ENCODE assay signal across 14 cellular contexts in genomic region chr4:170687751-170688150, GRCh38.
A peak's percentile ranks its signal among the peaks of the same experiment; 100 is the strongest.
DNase-seq lines count a peak whose midpoint lies in the region; TF ChIP-seq lines count a peak whose summit lies in the region.
"Had no signal": no experiment of that assay in that cellular context is flagged by ENCODE, and none has a peak within 500 bp of the region (broad histone marks: within the 10 kb centered on the region; RNA-seq: fewer than 3 reads in every experiment).

No MANE protein-coding gene starts in this region.

- no peak overlapping the region for H2BK120ac ChIP-seq in H9 (ENCODE audit: low read depth, low read length, poor library complexity, severe bottlenecking)
- no peak overlapping the region for H2BK120ac ChIP-seq in trophoblast cell (ENCODE audit: insufficient read depth, low read length, poor library complexity)

- H3K27ac ChIP-seq in H9 (ENCODE audit: insufficient read length, low read depth, low read length), result no peak overlapping the region
- no peak overlapping the region for H3K27ac ChIP-seq in trophoblast cell (ENCODE audit: low read depth, low read length)
- H3K27ac ChIP-seq: BLaER1 treated with 17β-estradiol and CSF1 and Interleukin-3, amounts not matched to agents 10 nM and 100 nM had no signal

- no peaks in the 10 kb centered on the region for H3K79me1 ChIP-seq in H9 (ENCODE audit: insufficient read depth, low read depth, low read length, poor library complexity, severe bottlenecking)
- no peaks in the 10 kb centered on the region for H3K79me1 ChIP-seq in trophoblast cell (ENCODE audit: low read length)

- peaks cover 15 to 17% of the 10 kb centered on the region in 2 experiments for H3K4me1 Mint-ChIP-seq in H9
- H3K4me1 Mint-ChIP-seq: B cell had no signal

- H3K4me3 Mint-ChIP-seq in H9, result no peak overlapping the region
- H3K4me3 Mint-ChIP-seq: B cell; CD8-positive, alpha-beta T cell had no signal

- no peaks in the 10 kb centered on the region for H3K23me2 ChIP-seq in H9 (ENCODE audit: insufficient read length, low read depth, low read length, poor library complexity, severe bottlenecking)

- H3K79me2 ChIP-seq in H9 (ENCODE audit: insufficient read depth, low read length), result no peaks in the 10 kb centered on the region
- H3K79me2 ChIP-seq in trophoblast cell (ENCODE audit: control insufficient read depth, insufficient read depth, low read length, poor library complexity), result no peaks in the 10 kb centered on the region

- H3K23ac ChIP-seq in H9 (ENCODE audit: insufficient read length, low read depth, low read length) (no peak overlapping the region), trophoblast cell (ENCODE audit: low read length) (no peak overlapping the region)

- H3K14ac ChIP-seq in H9 (ENCODE audit: insufficient read depth, low read length) (no peak overlapping the region), trophoblast cell (ENCODE audit: low read length) (no peak overlapping the region)

- no peak overlapping the region for H2BK20ac ChIP-seq in H9 (ENCODE audit: low read depth, low read length, poor library complexity, severe bottlenecking)

- H2AFZ ChIP-seq in H9 (ENCODE audit: low read length), result no peak overlapping the region
- H2AFZ ChIP-seq in trophoblast cell (ENCODE audit: insufficient read depth, low read length, poor library complexity), result no peak overlapping the region

- H3K27me3 ChIP-seq in H9 (ENCODE audit: insufficient read depth, low read length) (no peaks in the 10 kb centered on the region), trophoblast cell (ENCODE audit: insufficient read depth, low read length) (no peaks in the 10 kb centered on the region)
- H3K27me3 ChIP-seq: BLaER1 treated with 17β-estradiol and CSF1 and Interleukin-3, amounts not matched to agents 10 nM and 100 nM had no signal

- H4K8ac ChIP-seq in H9 (replicated peaks; ENCODE audit: insufficient read length, low read depth, low read length), result no peak overlapping the region
- H4K8ac ChIP-seq in trophoblast cell (ENCODE audit: low read depth, low read length), result no peak overlapping the region

- peaks cover 0 to 11% (median 7%) of the 10 kb centered on the region in 3 experiments; a peak in 5 of 7 replicates for H3K36me3 Mint-ChIP-seq in H9 (ENCODE audit: insufficient read depth in 1 of 3, low read depth in 3 of 3)
- H3K36me3 Mint-ChIP-seq: CD8-positive, alpha-beta T cell had no signal

- H3K18ac ChIP-seq in H9 (ENCODE audit: insufficient read length, low read depth, low read length) (no peak overlapping the region), trophoblast cell (ENCODE audit: low read length) (no peak overlapping the region)

- peaks cover 6 to 11% of the 10 kb centered on the region in 2 experiments for H3K9me3 Mint-ChIP-seq in H9

- H3K36me3 ChIP-seq in trophoblast cell (ENCODE audit: control insufficient read depth in 1 of 2, insufficient read depth in 2 of 2, low read length in 2 of 2), result no peaks in the 10 kb centered on the region
- H3K36me3 ChIP-seq: BLaER1 treated with 17β-estradiol and CSF1 and Interleukin-3, amounts not matched to agents 10 nM and 100 nM had no signal

- H3K9ac ChIP-seq in H9 (ENCODE audit: extremely low read depth, insufficient read length, low read length), result no peak overlapping the region
- no peak overlapping the region for H3K9ac ChIP-seq in trophoblast cell (ENCODE audit: low read length)
- H3K9ac ChIP-seq: BLaER1 treated with 17β-estradiol and CSF1 and Interleukin-3, amounts not matched to agents 10 nM and 100 nM had no signal

- no peak overlapping the region for H3K4ac ChIP-seq in H9 (ENCODE audit: low read depth, low read length)
- no peak overlapping the region for H3K4ac ChIP-seq in trophoblast cell (ENCODE audit: low read depth, low read length)

- H4K20me1 ChIP-seq in H9 (ENCODE audit: control insufficient read depth, insufficient read depth, insufficient read length), result no peaks in the 10 kb centered on the region
- H4K20me1 ChIP-seq: BLaER1 treated with 17β-estradiol and CSF1 and Interleukin-3, amounts not matched to agents 10 nM and 100 nM had no signal

- peak overlapping the region in 1 of 3 experiments; percentile 21; a peak in 1 of 7 replicates for H3K27ac Mint-ChIP-seq in H9
- H3K27ac Mint-ChIP-seq: B cell; CD8-positive, alpha-beta T cell had no signal

- no peak overlapping the region for H4K91ac ChIP-seq in H9 (ENCODE audit: insufficient read length, low read depth, low read length)
- no peak overlapping the region for H4K91ac ChIP-seq in trophoblast cell (ENCODE audit: low read depth, low read length)

- H3K4me2 ChIP-seq in H9 (ENCODE audit: insufficient read depth, insufficient read length, low read length) (no peak overlapping the region), trophoblast cell (ENCODE audit: low read length) (no peak overlapping the region)
- H3K4me2 ChIP-seq: BLaER1 treated with 17β-estradiol and CSF1 and Interleukin-3, amounts not matched to agents 10 nM and 100 nM had no signal

- DNase-seq in ELF-1 (ENCODE audit: low read depth, low spot score) (peak; percentile 18), H9 (peak; percentile 42), SK-MEL-5 (ENCODE audit: low read depth, low spot score) (peak; percentile 10), trophoblast cell (no peak), NCI-H748 (lab: John Stamatoyannopoulos, UW; ENCODE audit: unreplicated experiment) (no peak), NCI-H774 (lab: John Stamatoyannopoulos, UW) (no peak)
- DNase-seq: Calu3; CD8-positive, alpha-beta T cell; GDM1; GOT3; H7; IMR-90 had no signal

- H3K56ac ChIP-seq in H9 (ENCODE audit: insufficient read length, low read depth, low read length), result no peak overlapping the region

- in situ Hi-C loops in SK-MEL-5 (cut with HindIII; ENCODE audit: low pct_unique_long_range_greater_than_20kb, low sequenced_read_pairs), result no loop called here

- H2BK5ac ChIP-seq in H9 (ENCODE audit: insufficient read length, low read length) (no peak overlapping the region), trophoblast cell (ENCODE audit: low read depth, low read length, poor library complexity) (no peak overlapping the region)

- H2BK12ac ChIP-seq in H9 (ENCODE audit: insufficient read length, low read depth, low read length), result no peak overlapping the region
- no peak overlapping the region for H2BK12ac ChIP-seq in trophoblast cell (ENCODE audit: low read length)

- H4K12ac ChIP-seq in trophoblast cell (ENCODE audit: low read depth, low read length), result no peak overlapping the region

- H3T11ph ChIP-seq in H9 (ENCODE audit: low read length), result no peak overlapping the region

- H2BK15ac ChIP-seq in H9 (ENCODE audit: low read depth, low read length), result no peak overlapping the region

- no peak overlapping the region for H4K5ac ChIP-seq in H9 (ENCODE audit: insufficient read length, low read depth, low read length)

- H2AK5ac ChIP-seq in H9 (ENCODE audit: insufficient read length, low read length), result no peak overlapping the region
- H2AK5ac ChIP-seq in trophoblast cell (ENCODE audit: low read length), result no peak overlapping the region

- no peaks in the 10 kb centered on the region for H3K27me3 Mint-ChIP-seq in H9 (ENCODE audit: low read depth)
- H3K27me3 Mint-ChIP-seq: B cell had no signal

- no peaks in the 10 kb centered on the region for H3K9me3 ChIP-seq in H9 (ENCODE audit: control insufficient read depth, low read depth, low read length)
- peaks cover 2% of the 10 kb centered on the region for H3K9me3 ChIP-seq in trophoblast cell (ENCODE audit: insufficient read depth, low read depth, low read length)
- H3K9me3 ChIP-seq: BLaER1 treated with 17β-estradiol and CSF1 and Interleukin-3, amounts not matched to agents 10 nM and 100 nM had no signal

- H3K4me1 ChIP-seq in H9 (ENCODE audit: insufficient read depth, low read length) (no peaks in the 10 kb centered on the region), trophoblast cell (ENCODE audit: control insufficient read depth in 1 of 2, insufficient read depth in 2 of 2, low read length in 2 of 2) (no peaks in the 10 kb centered on the region)
- H3K4me1 ChIP-seq: BLaER1 treated with 17β-estradiol and CSF1 and Interleukin-3, amounts not matched to agents 10 nM and 100 nM had no signal

- peak; percentile 32; the same call in 2 of the 3 replicates for TF ChIP-seq CTCF in H9 (conservative IDR thresholded peaks at IDR 0.05)

- no CpG with 5 or more reads among the region's 6 CpGs for WGBS in H9 (ENCODE audit: extremely low coverage, insufficient read length, low lambda C conversion rate)
- no CpG with 5 or more reads among the region's 6 CpGs for WGBS in trophoblast cell (ENCODE audit: extremely low coverage, insufficient coverage, insufficient read length)

- H3K4me3 ChIP-seq in trophoblast cell (ENCODE audit: low read depth, low read length), result peak overlapping the region; percentile 6
- H3K4me3 ChIP-seq: BLaER1 treated with 17β-estradiol and CSF1 and Interleukin-3, amounts not matched to agents 10 nM and 100 nM had no signal

Comparison
In these comparisons a context has a peak if more than half of its experiments do, and no peak if none do; other contexts are left out.
1. DNase-seq: peak in ELF-1 (single experiment), H9 (single experiment) and SK-MEL-5 (single experiment); none in trophoblast cell (0 of 2), NCI-H748 (single experiment) and NCI-H774 (single experiment).